24 cellular contexts compared by ENCODE assay signal in genomic region chr13:42136518-42136917, GRCh38.
"Had no signal": no experiment of that assay in that cellular context is flagged by ENCODE, and none has a peak within 500 bp of the region (broad histone marks: within the 10 kb centered on the region; RNA-seq: fewer than 3 reads in every experiment).

No MANE protein-coding gene starts in this region.

- H3K4me1 Mint-ChIP-seq: IgD-negative memory B cell had no signal

- H3K4me3 ChIP-seq: K562, PC-9, Peyer's patch, SJCRH30 had no signal

- H3K4me3 Mint-ChIP-seq: IgD-negative memory B cell had no signal

- DNase-seq: Kasumi-1; MM.1S; NCI-H1092 treated with DMSO at 0.1 percent for 48 hours; NCI-H1436; NCI-H187; NCI-H2029; NCI-H2081 treated with DMSO at 0.1 percent for 48 hours; NCI-H2171; NCI-H226; NCI-H446; NCI-H510A; NCI-H524 treated with DMSO at 0.1 percent for 48 hours; NCI-H69; NCI-H774; NK-92 treated with Interleukin-12 subunit alpha and Interleukin-12 subunit beta, amount 100 ng/mL, for 24 hours; OCI-M1; PC-9; Peyer's patch; SHP77 treated with DMSO at 0.1 percent for 48 hours; SJCRH30; SW 1271 had no signal

- H3K36me3 Mint-ChIP-seq: IgD-negative memory B cell had no signal

- H3K9me3 Mint-ChIP-seq: IgD-negative memory B cell had no signal

- H3K4me1 ChIP-seq: Peyer's patch had no signal

- H3K36me3 ChIP-seq: SJCRH30 had no signal

- H3K9me3 ChIP-seq: Peyer's patch, SJCRH30 had no signal

- H3K27me3 Mint-ChIP-seq: IgD-negative memory B cell had no signal

- H3K27ac ChIP-seq: KMS-11, PC-9, Peyer's patch, SJCRH30 had no signal
